ENCODE assay signal across 2 cellular contexts in the genomic region with DNA sequence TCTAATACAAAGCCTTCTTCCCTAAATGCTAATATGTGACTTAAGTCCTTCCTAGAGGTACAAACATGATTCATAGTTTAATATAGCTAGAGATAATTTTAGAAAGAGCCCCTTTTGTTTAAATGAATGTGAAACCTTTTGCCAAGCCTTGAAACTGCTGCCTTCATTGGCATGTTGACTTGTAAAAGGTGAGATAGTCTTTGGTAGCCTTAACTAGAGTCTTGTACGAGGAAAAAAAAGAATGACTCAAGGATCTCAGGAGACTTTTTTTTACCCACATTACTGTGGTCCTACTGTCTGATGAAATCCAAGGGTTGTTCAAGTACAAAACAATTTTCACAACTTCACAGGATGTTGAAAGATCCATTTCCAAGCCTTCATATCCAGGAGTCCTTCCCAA.
TF ChIP-seq lines count a peak whose summit lies in the region.

No MANE protein-coding gene starts in this region.

TF ChIP-seq in IMR-90, 13 proteins besides CTCF, POLR2A, EP300 and RAD21 (continued from another document):
- TF ChIP-seq NFE2L2 (IDR thresholded peaks at IDR 0.05; ENCODE audit: low read depth, low read length) = peak; percentile 31; the same call in 1 of the 2 replicates
TF ChIP-seq in IMR-90: peak in this region for 2.

TF ChIP-seq in endothelial cell of umbilical vein, 7 proteins besides CTCF, POLR2A, EP300 and RAD21 (continued from another document):
- no peak for TF ChIP-seq GATA2 (IDR thresholded peaks at IDR 0.05; ENCODE audit: insufficient read depth, insufficient read length, low read depth, low read length)
- TF ChIP-seq POLR2AphosphoS5 (IDR thresholded peaks at IDR 0.05; ENCODE audit: insufficient read depth, low read depth, low read length) = no peak
- TF ChIP-seq, protein P1, sequence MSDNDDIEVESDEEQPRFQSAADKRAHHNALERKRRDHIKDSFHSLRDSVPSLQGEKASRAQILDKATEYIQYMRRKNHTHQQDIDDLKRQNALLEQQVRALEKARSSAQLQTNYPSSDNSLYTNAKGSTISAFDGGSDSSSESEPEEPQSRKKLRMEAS (IDR thresholded peaks at IDR 0.05; ENCODE audit: insufficient read depth, insufficient read length) = no peak
- TF ChIP-seq FOS (IDR thresholded peaks at IDR 0.05; ENCODE audit: borderline replicate concordance, insufficient read depth, low read length) = no peak
- TF ChIP-seq JUN (IDR thresholded peaks at IDR 0.05; ENCODE audit: borderline replicate concordance, insufficient read depth, insufficient read length, low read depth) = no peak
- TF ChIP-seq MYC (IDR thresholded peaks at IDR 0.05; ENCODE audit: low read depth, low read length) = no peak
